In the genomic region with DNA sequence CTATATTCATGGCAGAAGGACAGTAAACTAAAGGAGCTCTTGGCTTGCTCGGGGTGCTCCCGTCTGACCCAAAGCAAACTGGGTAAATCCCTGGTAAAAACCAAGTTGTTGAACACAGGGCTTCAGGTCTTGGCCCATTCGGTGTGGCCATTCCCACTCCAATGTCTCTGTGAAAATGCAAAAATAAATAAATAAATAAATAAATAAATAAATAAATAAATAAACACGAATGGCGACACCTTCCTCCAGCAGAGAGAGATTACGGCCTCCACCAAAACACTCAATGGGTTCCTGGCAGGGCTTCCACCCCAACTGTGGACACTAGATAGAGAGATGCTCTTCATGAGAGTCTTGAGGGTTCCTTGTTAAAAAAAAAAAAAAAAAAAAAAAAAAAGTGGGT, we compare ENCODE assay signal across 2 cellular contexts.
A peak's percentile ranks its signal among the peaks of the same experiment; 100 is the strongest.
TF ChIP-seq lines count a peak whose summit lies in the region.

No MANE protein-coding gene starts in this region.

TF ChIP-seq in HepG2, 621 proteins besides CTCF, POLR2A, EP300 and RAD21:
- TF ChIP-seq FOXK1 (CRISPR knock-in tag; IDR thresholded peaks at IDR 0.05; ENCODE audit: borderline replicate concordance, low read depth) = peak; percentile 7; the same call in 1 of the 2 replicates
- TF ChIP-seq KAT2B (IDR thresholded peaks at IDR 0.05; ENCODE audit: borderline replicate concordance, low read depth, low read length) = no peak
- 0 out of 2 replicates have a peak, but pooled peaks have one; percentile 9 for TF ChIP-seq MIER2 (CRISPR knock-in tag; IDR thresholded peaks at IDR 0.05)
- TF ChIP-seq RBFOX2 (IDR thresholded peaks at IDR 0.05; ENCODE audit: low read depth, low read length) = peak; percentile 6; the same call in 1 of the 2 replicates
- no peak for TF ChIP-seq ZFP90 (CRISPR knock-in tag; IDR thresholded peaks at IDR 0.05; ENCODE audit: borderline replicate concordance)
- peak; percentile 11 for TF ChIP-seq PRPF4 (IDR thresholded peaks at IDR 0.05; ENCODE audit: low read depth, low read length, poor library complexity, severe bottlenecking)

TF ChIP-seq in H1, 55 proteins besides CTCF, POLR2A, EP300 and RAD21:
- TF ChIP-seq JUN (IDR thresholded peaks at IDR 0.05; ENCODE audit: low read depth, low read length) = no peak
- TF ChIP-seq, protein P1, sequence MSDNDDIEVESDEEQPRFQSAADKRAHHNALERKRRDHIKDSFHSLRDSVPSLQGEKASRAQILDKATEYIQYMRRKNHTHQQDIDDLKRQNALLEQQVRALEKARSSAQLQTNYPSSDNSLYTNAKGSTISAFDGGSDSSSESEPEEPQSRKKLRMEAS (IDR thresholded peaks at IDR 0.05) = no peak
- no peak for TF ChIP-seq RBBP5 (IDR thresholded peaks at IDR 0.05; ENCODE audit: borderline replicate concordance, low read depth, low read length)
- TF ChIP-seq BACH1 (IDR thresholded peaks at IDR 0.05; ENCODE audit: low read length) = no peak
- TF ChIP-seq BRCA1 (IDR thresholded peaks at IDR 0.05; ENCODE audit: low read depth, low read length) = no peak
- TF ChIP-seq NRF1 (IDR thresholded peaks at IDR 0.05; ENCODE audit: low read depth, low read length) = no peak
- no peak for TF ChIP-seq SIN3A (conservative IDR thresholded peaks at IDR 0.05 in 1 of 2, IDR thresholded peaks at IDR 0.05 in 1 of 2; ENCODE audit: low read depth in 1 of 2, low read length in 2 of 2)
- no peak for TF ChIP-seq EGR1 (IDR thresholded peaks at IDR 0.05; ENCODE audit: borderline replicate concordance, low read depth, low read length)
- TF ChIP-seq RFX5 (IDR thresholded peaks at IDR 0.05; ENCODE audit: borderline replicate concordance, low read depth, low read length) = no peak
- TF ChIP-seq POLR2AphosphoS5 (IDR thresholded peaks at IDR 0.05; ENCODE audit: low read depth, low read length) = no peak
- TF ChIP-seq JUND (IDR thresholded peaks at IDR 0.05; ENCODE audit: low read length) = no peak
- TF ChIP-seq PHF8 (conservative IDR thresholded peaks at IDR 0.05; ENCODE audit: low read depth, low read length) = no peak
- no peak for TF ChIP-seq CBX8 (IDR thresholded peaks at IDR 0.05; ENCODE audit: borderline replicate concordance, low read depth, low read length)
